Comparison of ENCODE assay signal across 14 cellular contexts in the genomic region with DNA sequence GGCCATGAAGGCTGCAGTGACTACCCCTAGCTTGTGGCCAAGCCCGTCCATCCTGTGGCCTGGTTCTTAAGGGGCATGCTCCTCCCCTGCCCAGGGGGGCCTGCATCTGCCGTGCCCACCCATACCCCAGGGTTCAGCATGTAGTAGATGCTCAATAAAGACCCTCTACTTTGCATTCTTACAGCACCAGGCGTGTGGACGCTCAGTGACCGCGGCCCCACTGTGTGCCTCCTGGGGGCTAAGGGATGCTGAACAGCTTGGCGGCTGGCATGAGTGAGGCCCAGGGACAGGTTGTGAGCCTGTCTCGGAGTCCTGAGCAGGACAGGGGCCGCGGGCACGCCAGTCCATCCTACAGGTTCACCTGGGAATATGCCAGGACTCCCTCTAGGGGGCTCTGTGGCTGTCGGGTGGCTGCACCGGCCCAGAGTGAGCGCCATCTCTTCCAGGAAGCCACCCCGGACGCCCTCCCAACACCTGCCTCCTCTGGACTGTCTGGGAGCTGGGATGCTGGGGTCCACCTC. TPM values are rescaled to one million over a fixed set of nuclear protein-coding genes. Genes with fewer than 3 reads are reported as not detected.
DNase-seq lines count a peak whose midpoint lies in the region; ATAC-seq and TF ChIP-seq lines count a peak whose summit lies in the region.
"Had no signal": no experiment of that assay in that cellular context is flagged by ENCODE, and none has a peak within 500 bp of the region (broad histone marks: within the 10 kb centered on the region; RNA-seq: fewer than 3 reads in every experiment).

No MANE protein-coding gene starts in this region.

- no peak for TF ChIP-seq POLR2A in Peyer's patch (IDR thresholded peaks at IDR 0.05)

- H3K23ac ChIP-seq in neuronal stem cell (ENCODE audit: low read depth, low read length, poor library complexity) = no peak overlapping the region

- H3K79me1 ChIP-seq in neuronal stem cell (ENCODE audit: low read depth, low read length) = peaks cover 62% of the 10 kb centered on the region

- H3K18ac ChIP-seq in neuronal stem cell (ENCODE audit: low read length) = no peak overlapping the region

- H3K4me1 Mint-ChIP-seq in activated CD4-positive, alpha-beta T cell treated with anti-CD3 and anti-CD28 coated beads for 36 hours = peaks cover 76% of the 10 kb centered on the region

- H3K9me3 ChIP-seq in neuronal stem cell (replicated peaks in 1 of 2; ENCODE audit: control insufficient read depth in 2 of 2, insufficient read depth in 1 of 2, low read depth in 1 of 2, low read length in 2 of 2) (no peaks in the 10 kb centered on the region), Peyer's patch (no peaks in the 10 kb centered on the region)
- H3K9me3 ChIP-seq: stomach had no signal

- H2BK120ac ChIP-seq in neuronal stem cell (ENCODE audit: low read depth, low read length) = no peak overlapping the region

- no peaks in the 10 kb centered on the region for H3K27me3 Mint-ChIP-seq in activated CD4-positive, alpha-beta T cell treated with anti-CD3 and anti-CD28 coated beads for 36 hours

- H4K8ac ChIP-seq in neuronal stem cell (ENCODE audit: low read depth, low read length) = no peak overlapping the region

- no peak overlapping the region for H3K4ac ChIP-seq in neuronal stem cell (ENCODE audit: low read length)

- no peak overlapping the region for H2BK15ac ChIP-seq in neuronal stem cell (ENCODE audit: low read length)

- H3K27ac Mint-ChIP-seq in activated CD4-positive, alpha-beta T cell treated with anti-CD3 and anti-CD28 coated beads for 36 hours = peak overlapping the region; percentile 65

- ATAC-seq in activated CD4-positive, alpha-beta T cell treated with anti-CD3 and anti-CD28 coated beads for 36 hours = no peak
- no peak for ATAC-seq in HG03457 (IDR thresholded peaks at IDR 0.05; ENCODE audit: unreplicated experiment)

- peak overlapping the region; percentile 77 for H2BK5ac ChIP-seq in neuronal stem cell (ENCODE audit: low read length)

- no peak overlapping the region for H3K14ac ChIP-seq in neuronal stem cell (ENCODE audit: low read length)

- H3K4me2 ChIP-seq in neuronal stem cell (ENCODE audit: insufficient read depth, low read length, poor library complexity, severe bottlenecking) = no peak overlapping the region

- WGBS in neuronal stem cell (ENCODE audit: extremely low coverage in 2 of 2, insufficient read length in 2 of 2, insufficient replicate concordance in 1 of 2), 2 donors = no CpG with 5 or more reads among the region's 16 CpGs

- TF ChIP-seq CTCF in HFF-Myc (IDR thresholded peaks at IDR 0.05; ENCODE audit: low read depth, low read length, missing control alignments) = peak; percentile 13
- TF ChIP-seq CTCF in Peyer's patch (IDR thresholded peaks at IDR 0.05) = no peak

- no peak overlapping the region for H3K4me3 Mint-ChIP-seq in activated CD4-positive, alpha-beta T cell treated with anti-CD3 and anti-CD28 coated beads for 36 hours

- H3K4me1 ChIP-seq in neuronal stem cell (ENCODE audit: control insufficient read depth in 2 of 2, insufficient read depth in 1 of 2, low read depth in 1 of 2, low read length in 2 of 2) = peaks cover 2 to 26% of the 10 kb centered on the region in 2 donors
- H3K4me1 ChIP-seq in Peyer's patch = peaks cover 15 to 91% (median 66%) of the 10 kb centered on the region in 4 donors

- H3K9ac ChIP-seq in neuronal stem cell (ENCODE audit: low read depth, low read length, poor library complexity) = no peak overlapping the region

- intact Hi-C loops in activated CD4-positive, alpha-beta T cell treated with anti-CD3 and anti-CD28 coated beads for 36 hours (cut with DNase I, micrococcal nuclease) = no loop called here

- no peak overlapping the region for H2AK5ac ChIP-seq in neuronal stem cell (ENCODE audit: low read depth, low read length)

- no peaks in the 10 kb centered on the region for H3K9me3 Mint-ChIP-seq in activated CD4-positive, alpha-beta T cell treated with anti-CD3 and anti-CD28 coated beads for 36 hours (ENCODE audit: low read depth)

- no peak for DNase-seq in activated CD4-positive, alpha-beta T cell treated with anti-CD3 and anti-CD28 coated beads for 36 hours
- no peak for DNase-seq in activated CD4-positive, alpha-beta T cell treated with anti-CD3 and anti-CD28 coated beads for 4 hours
- DNase-seq in HFF-Myc (ENCODE audit: extremely low read depth, low read depth) (no peak), caudate nucleus (lab: John Stamatoyannopoulos, UW) (no peak), neuronal stem cell (ENCODE audit: low spot score) (no peak), Peyer's patch (no peak), hepatic stellate cell (ENCODE audit: low spot score) (no peak)
- DNase-seq: aorta, dorsolateral prefrontal cortex, NCI-H1092, NCI-H2171, stomach had no signal

- no peak overlapping the region for H4K91ac ChIP-seq in neuronal stem cell (ENCODE audit: low read depth, low read length, poor library complexity)

- no peak overlapping the region for H2AFZ ChIP-seq in neuronal stem cell (ENCODE audit: low read length)

- H3K4me3 ChIP-seq in HFF-Myc (replicated peaks; ENCODE audit: low read depth, low read length) (no peak overlapping the region), neuronal stem cell (ENCODE audit: low read length in 2 of 2) (no peak overlapping the region), Peyer's patch (no peak overlapping the region)
- H3K4me3 ChIP-seq: skin epidermis, stomach had no signal

- no peak overlapping the region for H2BK12ac ChIP-seq in neuronal stem cell (ENCODE audit: low read length)

- peaks cover 42 to 74% of the 10 kb centered on the region in 2 donors for H3K36me3 ChIP-seq in neuronal stem cell (replicated peaks in 1 of 2; ENCODE audit: control insufficient read depth in 2 of 2, insufficient read depth in 2 of 2, low read length in 2 of 2)
- H3K36me3 ChIP-seq in Peyer's patch = peaks cover 0 to 7% (median 0%) of the 10 kb centered on the region in 3 donors

- H3K27me3 ChIP-seq in neuronal stem cell (ENCODE audit: control insufficient read depth in 3 of 3, insufficient read depth in 3 of 3, low read depth in 1 of 3, low read length in 3 of 3) = no peaks in the 10 kb centered on the region
- H3K27me3 ChIP-seq in Peyer's patch = no peaks in the 10 kb centered on the region
- H3K27me3 ChIP-seq: stomach had no signal

- peaks cover 30% of the 10 kb centered on the region for H3K36me3 Mint-ChIP-seq in activated CD4-positive, alpha-beta T cell treated with anti-CD3 and anti-CD28 coated beads for 36 hours (ENCODE audit: low read depth)

- H3K27ac ChIP-seq in caudate nucleus (ENCODE audit: low read depth, low read length) (peak overlapping the region; percentile 23), neuronal stem cell (replicated peaks; ENCODE audit: low read length) (no peak overlapping the region), Peyer's patch (peak overlapping the region in 2 of 4 donors; percentile 82 to 92)

- CTCF ChIA-PET in activated CD4-positive, alpha-beta T cell treated with anti-CD3 and anti-CD28 coated beads for 36 hours (lab: Charles Lee) = interaction anchor here (0.6 kb wide), 1 partner anchor 276 kb away, joined by 3 read pairs; no protein-coding TSS in a partner anchor

- POLR2A ChIA-PET in activated CD4-positive, alpha-beta T cell treated with anti-CD3 and anti-CD28 coated beads for 36 hours (lab: Charles Lee) = no interaction called here

RNA-seq across cellular contexts. Expression of gene NOTCH1, which starts 9.1 kb away (rescaled TPM):
- total RNA-seq in activated CD4-positive, alpha-beta T cell treated with anti-CD3 and anti-CD28 coated beads for 36 hours = 10 to 100 TPM; 70.0 to 79.4 TPM
- 32.9 TPM for polyA plus RNA-seq in neuronal stem cell (2013, experiment 1 of 2)
- polyA plus RNA-seq in neuronal stem cell (2013, experiment 2 of 2) = 33.2 TPM
- total RNA-seq in Peyer's patch = 10 to 100 TPM; 38.2 to 95.7 (median 53.8) TPM

RNA-seq across cellular contexts. Expression of gene SEC16A, which starts 53.9 kb away (rescaled TPM):
- total RNA-seq in activated CD4-positive, alpha-beta T cell treated with anti-CD3 and anti-CD28 coated beads for 36 hours = 10 to 100 TPM; 62.7 TPM
- 14.7 TPM for polyA plus RNA-seq in neuronal stem cell (2013, experiment 1 of 2)
- polyA plus RNA-seq in neuronal stem cell (2013, experiment 2 of 2) = 15.9 TPM
- 10 to 100 TPM; 63.5 to 80.8 (median 74.6) TPM for total RNA-seq in Peyer's patch
